9 cellular contexts compared by ENCODE assay signal in genomic region chr1:40727662-40728061, GRCh38. TPM values are rescaled to one million over a fixed set of nuclear protein-coding genes. Genes with fewer than 3 reads are reported as not detected.
DNase-seq lines count a peak whose midpoint lies in the region; ATAC-seq, FAIRE-seq and TF ChIP-seq lines count a peak whose summit lies in the region.
"Not testable (repeated sequence)": the region's sequence is repeated elsewhere in the genome, so short reads cannot be mapped to it uniquely, and the experiment has no call there.
"Had no signal": no experiment of that assay in that cellular context is flagged by ENCODE, and none has a peak within 500 bp of the region (broad histone marks: within the 10 kb centered on the region; RNA-seq: fewer than 3 reads in every experiment).

No MANE protein-coding gene starts in this region.

- H3K27me3 ChIP-seq in SK-N-SH (ENCODE audit: insufficient read depth); right lobe of liver; gastrocnemius medialis: not testable (repeated sequence)

- not testable (repeated sequence) for TF ChIP-seq CTCF in A549 (IDR thresholded peaks at IDR 0.05); SK-N-SH (IDR thresholded peaks at IDR 0.05); astrocyte of the spinal cord (IDR thresholded peaks at IDR 0.05; ENCODE audit: low read depth, low read length); right lobe of liver (IDR thresholded peaks at IDR 0.05); gastrocnemius medialis (IDR thresholded peaks at IDR 0.05 in 4 of 5, conservative IDR thresholded peaks at IDR 0.05 in 1 of 5)

- H3K9ac ChIP-seq in SK-N-SH: not testable (repeated sequence)

- DNase-seq in A549 (ENCODE audit: low read depth in 1 of 2, low spot score in 1 of 2) (peak in 1 of 2 experiments; percentile 12), HCEC 1CT (peak; percentile 79), M059J (ENCODE audit: low read depth) (peak; percentile 74), astrocyte of the spinal cord (ENCODE audit: low read depth, low spot score) (peak; percentile 39)
- not testable (repeated sequence) for DNase-seq in SK-N-SH; epithelial cell of prostate (ENCODE audit: low read depth, low spot score); right lobe of liver; gastrocnemius medialis

- H3K9me3 ChIP-seq in A549, SK-N-SH, right lobe of liver, gastrocnemius medialis: not testable (repeated sequence)

- intact Hi-C loops in right lobe of liver (cut with DNase I); gastrocnemius medialis (cut with DNase I; ENCODE audit: low total_unique reads): not testable (repeated sequence)

- CTCF ChIA-PET in A549 (lab: Yijun Ruan, JAX); SK-N-SH (lab: Yijun Ruan, JAX): not testable (repeated sequence)

- not testable (repeated sequence) for H3K4me1 ChIP-seq in A549; SK-N-SH (ENCODE audit: control insufficient read depth in 1 of 2, insufficient read depth in 2 of 2, low read depth in 1 of 2, low read length in 1 of 2)
- H3K4me1 ChIP-seq in right lobe of liver (peaks cover 0 to 64% (median 6%) of the 10 kb centered on the region in 4 donors), gastrocnemius medialis (peaks cover 31 to 55% of the 10 kb centered on the region in 2 donors)

- not testable (repeated sequence) for TF ChIP-seq EP300 in A549 (IDR thresholded peaks at IDR 0.05); SK-N-SH (IDR thresholded peaks at IDR 0.05; ENCODE audit: borderline replicate concordance in 1 of 2, low read depth in 1 of 2, low read length in 1 of 2)

- not testable (repeated sequence) for H3K36me3 ChIP-seq in SK-N-SH (replicated peaks in 1 of 2; ENCODE audit: control insufficient read depth in 1 of 2, insufficient read depth in 2 of 2, low read length in 1 of 2); right lobe of liver; gastrocnemius medialis

- FAIRE-seq in A549 (lab: Jason Lieb, UNC): not testable (repeated sequence)

- not testable (repeated sequence) for H3K27ac ChIP-seq in A549
- H3K27ac ChIP-seq in SK-N-SH (ENCODE audit: low read depth in 2 of 2, low read length in 1 of 2) (peak overlapping the region in 1 of 2 experiments; percentile 24; a peak in 1 of 4 replicates), epithelial cell of prostate (peak overlapping the region; percentile 41), right lobe of liver (peak overlapping the region in 2 of 3 donors; percentile 24 to 42), gastrocnemius medialis (peak overlapping the region; percentile 1 to 59 (median 46))

- not testable (repeated sequence) for H4K20me1 ChIP-seq in SK-N-SH (ENCODE audit: insufficient read depth)

- ATAC-seq in A549, right lobe of liver: not testable (repeated sequence)
- peak in 1 of 2 donors; percentile 47 for ATAC-seq in gastrocnemius medialis

- not testable (repeated sequence) for H3F3A ChIP-seq in SK-N-SH (replicated peaks; ENCODE audit: insufficient read depth)

- H3K9me2 ChIP-seq in SK-N-SH: not testable (repeated sequence)

- not testable (repeated sequence) for H3K4me3 ChIP-seq in A549; SK-N-SH (ENCODE audit: low read depth in 2 of 2, low read length in 1 of 2); astrocyte of the spinal cord (ENCODE audit: low read depth, low read length); right lobe of liver; gastrocnemius medialis

- not testable (repeated sequence) for H3K4me2 ChIP-seq in A549
- H3K4me2 ChIP-seq in SK-N-SH: peak overlapping the region; percentile 21; the same call in 1 of the 2 replicates

- WGBS in A549 (ENCODE audit: missing lambda C conversion rate): 86% methylated on average over 8 of the region's 9 CpGs
- WGBS in SK-N-SH (ENCODE audit: low lambda C conversion rate): 79% methylated on average over 9 of the region's 9 CpGs
- 100% methylated on average over 9 of the region's 9 CpGs for WGBS in right lobe of liver (ENCODE audit: insufficient coverage, low coverage, low lambda C conversion rate, missing lambda C conversion rate)

- TF ChIP-seq RAD21 in A549 (conservative IDR thresholded peaks at IDR 0.05 in 1 of 2, IDR thresholded peaks at IDR 0.05 in 1 of 2); SK-N-SH (IDR thresholded peaks at IDR 0.05; ENCODE audit: low read length): not testable (repeated sequence)

- not testable (repeated sequence) for TF ChIP-seq POLR2A in A549 (IDR thresholded peaks at IDR 0.05; ENCODE audit: low read length); right lobe of liver (IDR thresholded peaks at IDR 0.05); gastrocnemius medialis (IDR thresholded peaks at IDR 0.05)

- in situ Hi-C loops in astrocyte of the spinal cord (cut with HindIII; ENCODE audit: low sequenced_read_pairs); gastrocnemius medialis (cut with MboI; ENCODE audit: low sequenced_read_pairs in 4 of 4): not testable (repeated sequence)

- H3K79me2 ChIP-seq in SK-N-SH (ENCODE audit: insufficient read depth): peaks cover 91% of the 10 kb centered on the region

- H2AFZ ChIP-seq in SK-N-SH (ENCODE audit: low read depth): not testable (repeated sequence)

- POLR2A ChIA-PET in A549 (lab: Yijun Ruan, JAX); SK-N-SH (lab: Yijun Ruan, JAX): not testable (repeated sequence)

TF ChIP-seq in A549, 52 proteins besides CTCF, POLR2A, EP300 and RAD21:
- TF ChIP-seq FOSL2 (IDR thresholded peaks at IDR 0.05): not testable (repeated sequence)
- peak; percentile 39; the same call in 1 of the 2 replicates for TF ChIP-seq FOSL2 (CRISPR knock-in tag; IDR thresholded peaks at IDR 0.05)
TF ChIP-seq in A549: peak in this region for 1; not testable (repeated sequence) for 51.

TF ChIP-seq in SK-N-SH, 30 proteins besides CTCF, POLR2A, EP300 and RAD21:
- TF ChIP-seq JUND (IDR thresholded peaks at IDR 0.05) (peak; percentile 50; the same call in 1 of the 2 replicates), FOSL2 (IDR thresholded peaks at IDR 0.05; ENCODE audit: borderline replicate concordance, low read depth) (peak; percentile 74)
TF ChIP-seq in SK-N-SH: peak in this region for 2; not testable (repeated sequence) for 28.

RNA-seq across cellular contexts. Expression of gene NFYC, which starts 36.2 kb away (rescaled TPM):
- polyA plus RNA-seq in A549 (2011; rRNA removed) (37.8 and 43.4 TPM in 2 replicates), A549 (2017; fragmentation: RNase III; extraction: RNeasy Plus Mini Kit Qiagen cat#74134 plus additional on column Dnase treatment) (35.0 to 35.2 TPM (median 35.1 TPM) in 3 replicates), SK-N-SH (2012; rRNA removed) (68.0 and 72.4 TPM in 2 replicates)
- 72.7 and 88.4 TPM in 2 replicates for polyA plus RNA-seq in A549 (2012; cell fraction: cytosol; rRNA removed)
- 74.1 and 115 TPM in 2 replicates for polyA plus RNA-seq in A549 (2012; cell fraction: nucleus; rRNA removed)
- 70.6 and 97.8 TPM in 2 replicates for polyA minus RNA-seq in A549 (2011; rRNA and poly(A)+ RNA removed)
- 24.9 and 38.1 TPM in 2 replicates for total RNA-seq in M059J (2014; rRNA removed; shearing (Covaris generic))
- polyA plus RNA-seq in SK-N-SH (2012; cell fraction: cytosol; rRNA removed): 36.6 and 49.4 TPM in 2 replicates
- polyA plus RNA-seq in SK-N-SH (2012; cell fraction: nucleus; rRNA removed): 62.5 and 88.2 TPM in 2 replicates
- total RNA-seq in right lobe of liver (10 to 100 TPM; 21.9 to 36.1 (median 28.1) TPM), gastrocnemius medialis (10 to 100 TPM; 45.3 to 58.6 (median 57.4) TPM)

RNA-seq across cellular contexts. Expression of gene KCNQ4, which starts 55.9 kb away (rescaled TPM):
- polyA plus RNA-seq in A549 (2011; rRNA removed) (0.08 and 0.09 TPM in 2 replicates), A549 (2017; fragmentation: RNase III; extraction: RNeasy Plus Mini Kit Qiagen cat#74134 plus additional on column Dnase treatment) (0.17 to 0.24 TPM (median 0.22 TPM) in 3 replicates), SK-N-SH (2012; rRNA removed) (0.05 and 0.15 TPM in 2 replicates)
- 0.17 and 0.30 TPM in 2 replicates for polyA plus RNA-seq in A549 (2012; cell fraction: cytosol; rRNA removed)
- polyA plus RNA-seq in A549 (2012; cell fraction: nucleus; rRNA removed): 0.95 and 1.7 TPM in 2 replicates
- 0.17 and 0.24 TPM in 2 replicates for polyA minus RNA-seq in A549 (2011; rRNA and poly(A)+ RNA removed)
- 0.05 TPM in 1 of 2 replicates, not detected in the other for total RNA-seq in M059J (2014; rRNA removed; shearing (Covaris generic))
- 0.03 and 0.05 TPM in 2 replicates for polyA plus RNA-seq in SK-N-SH (2012; cell fraction: cytosol; rRNA removed)
- 0.43 and 0.44 TPM in 2 replicates for polyA plus RNA-seq in SK-N-SH (2012; cell fraction: nucleus; rRNA removed)
- total RNA-seq in right lobe of liver (under 1 TPM; 0.12 to 0.23 (median 0.15) TPM), gastrocnemius medialis (1 to 10 TPM; 2.9 to 8.2 (median 3.5) TPM)
- polyA plus RNA-seq: CD8-positive, alpha-beta memory T cell had no signal
